35 cellular contexts compared by ENCODE assay signal in genomic region chr5:161602739-161603138, GRCh38. TPM values are rescaled to one million over a fixed set of nuclear protein-coding genes. Genes with fewer than 3 reads are reported as not detected.
"Had no signal": no experiment of that assay in that cellular context is flagged by ENCODE, and none has a peak within 500 bp of the region (broad histone marks: within the 10 kb centered on the region; RNA-seq: fewer than 3 reads in every experiment).

No MANE protein-coding gene starts in this region.

- ATAC-seq: Panc1, Right ventricle myocardium inferior, SK-N-SH treated with all-trans-retinoic acid at 6 μM for 48 hours, T-cell had no signal

- H3K4me1 ChIP-seq: SJCRH30 had no signal

- H3K27me3 ChIP-seq: MG63, SJCRH30 had no signal

- H3K27ac ChIP-seq: PC-9, RWPE1, SJCRH30, SK-N-MC had no signal

- H3K4me3 ChIP-seq: MG63, PC-9, SJCRH30, SK-N-MC had no signal

- H2AFZ ChIP-seq: PC-9 had no signal

- FAIRE-seq: RCC 7860 had no signal

- DNase-seq: Karpas-422, MG63, NCI-H1048, NCI-H1092 treated with DMSO at 0.1 percent for 48 hours, NCI-H1105 treated with DMSO at 0.1 percent for 48 hours, NCI-H1417 treated with DMSO at 0.1 percent for 48 hours, NCI-H1436 treated with DMSO at 0.1 percent for 48 hours, NCI-H1694 treated with DMSO at 0.1 percent for 48 hours, NCI-H187 treated with DMSO at 0.1 percent for 48 hours, NCI-H2029, NCI-H2081, NCI-H2171 treated with DMSO at 0.1 percent for 48 hours, NCI-H2227 treated with DMSO at 0.1 percent for 48 hours, NCI-H345, NCI-H446, NCI-H510A treated with DMSO at 0.1 percent for 48 hours, NCI-H524 treated with DMSO at 0.1 percent for 48 hours, NCI-H69, NCI-H748 treated with DMSO at 0.1 percent for 48 hours, NCI-H82, PC-9, SHP77, SIG-M5, SJCRH30, T-cell had no signal

- H3K36me3 ChIP-seq: MG63, SJCRH30 had no signal

- H3K4me2 ChIP-seq: PC-9 had no signal

- H3K9me3 ChIP-seq: MG63, SJCRH30 had no signal

RNA-seq across cellular contexts. Expression of gene GABRB2, which starts 56.2 kb away (rescaled TPM):
- total RNA-seq: M059J, NCI-H460, PC-9, RPMI7951, SJCRH30, SK-MEL-5, T-cell had no signal
